8 cellular contexts compared by ENCODE assay signal in genomic region chr6:29887819-29888581, GRCh38. TPM values are rescaled to one million over a fixed set of nuclear protein-coding genes. Genes with fewer than 3 reads are reported as not detected.
A peak's percentile ranks its signal among the peaks of the same experiment; 100 is the strongest.
DNase-seq lines count a peak whose midpoint lies in the region; ATAC-seq and TF ChIP-seq lines count a peak whose summit lies in the region.

No MANE protein-coding gene starts in this region.

- H3K27ac ChIP-seq in transverse colon: peak overlapping the region in 3 of 4 donors; percentile 87 to 99 (median 97)

- peak overlapping the region; percentile 36 for H3K27ac Mint-ChIP-seq in activated naive CD4-positive, alpha-beta T cell treated with anti-CD3 and anti-CD28 coated beads, Interleukin-2, amount 50 U/mL, for 24 hours

- H3K4me1 Mint-ChIP-seq in activated naive CD4-positive, alpha-beta T cell treated with anti-CD3 and anti-CD28 coated beads, Interleukin-2, amount 50 U/mL, for 24 hours: peaks cover 9% of the 10 kb centered on the region

- peak; percentile 57 for DNase-seq in NCI-H2227 (lab: John Stamatoyannopoulos, UW; ENCODE audit: unreplicated experiment)
- DNase-seq in NCI-H2227 treated with DMSO at 0.1 percent for 48 hours (lab: John Stamatoyannopoulos, UW): no peak
- peak; percentile 93 for DNase-seq in RPMI8226
- DNase-seq in Right ventricle myocardium superior: peak; percentile 88
- DNase-seq in posterior cingulate gyrus: peak in 8 of 10 donors; percentile 31 to 90 (median 44)
- DNase-seq in transverse colon: peak; percentile 94

- peaks cover 3% of the 10 kb centered on the region for H3K36me3 Mint-ChIP-seq in activated naive CD4-positive, alpha-beta T cell treated with anti-CD3 and anti-CD28 coated beads, Interleukin-2, amount 50 U/mL, for 24 hours

- TF ChIP-seq EP300 in transverse colon (IDR thresholded peaks at IDR 0.05; ENCODE audit: low read depth): no peak

- peak overlapping the region; percentile 84 for H3K4me3 Mint-ChIP-seq in activated naive CD4-positive, alpha-beta T cell treated with anti-CD3 and anti-CD28 coated beads, Interleukin-2, amount 50 U/mL, for 24 hours

- no peak for TF ChIP-seq CTCF in transverse colon (IDR thresholded peaks at IDR 0.05)

- H3K36me3 ChIP-seq in transverse colon: no peaks in the 10 kb centered on the region

- WGBS in transverse colon (ENCODE audit: low coverage in 1 of 2), 2 donors: 2% methylated on average over 44 of the region's 81 CpGs; no CpG with 5 or more reads in 1 of the 2 donors

- no peaks in the 10 kb centered on the region for H3K27me3 ChIP-seq in transverse colon

- H3K9me3 ChIP-seq in transverse colon: no peaks in the 10 kb centered on the region

- H3K4me3 ChIP-seq in transverse colon: peak overlapping the region in 3 of 4 donors; percentile 65 to 92 (median 74)

- TF ChIP-seq POLR2A in transverse colon (IDR thresholded peaks at IDR 0.05): peak; percentile 9

- intact Hi-C loops in Right ventricle myocardium superior (cut with DNase I): no loop called here
- intact Hi-C loops in posterior cingulate gyrus (cut with DNase I): loop anchor here (5.0 kb wide), 1 partner anchor 39 kb away; no protein-coding TSS in a partner anchor
- intact Hi-C loops in transverse colon (cut with DNase I; ENCODE audit: low total_unique reads): loop anchor here (5.0 kb wide), 1 partner anchor 89 kb away; no protein-coding TSS in a partner anchor

- ATAC-seq in HG02938 (IDR thresholded peaks at IDR 0.05; ENCODE audit: unreplicated experiment) (peak; percentile 76), Right ventricle myocardium superior (ENCODE audit: poor library complexity) (peak; percentile 92)

- no peaks in the 10 kb centered on the region for H3K9me3 Mint-ChIP-seq in activated naive CD4-positive, alpha-beta T cell treated with anti-CD3 and anti-CD28 coated beads, Interleukin-2, amount 50 U/mL, for 24 hours

- no peaks in the 10 kb centered on the region for H3K27me3 Mint-ChIP-seq in activated naive CD4-positive, alpha-beta T cell treated with anti-CD3 and anti-CD28 coated beads, Interleukin-2, amount 50 U/mL, for 24 hours

- in situ Hi-C loops in transverse colon (cut with MboI; ENCODE audit: low pct_ligation_motif_present in 1 of 4, low pct_unique_long_range_greater_than_20kb in 1 of 4, low sequenced_read_pairs in 3 of 4): no loop called here

- H3K4me1 ChIP-seq in transverse colon: peaks cover 0 to 4% (median 0%) of the 10 kb centered on the region in 4 donors

RNA-seq across cellular contexts. Expression of gene HLA-A, which starts 54.3 kb away (rescaled TPM):
- 222 TPM for total RNA-seq in Right ventricle myocardium superior
- total RNA-seq in transverse colon: 1,000 to 10,000 TPM in 3 of 4 donors, 100 to 1,000 TPM in 1; 733 to 1,932 (median 1,470) TPM
